8 cellular contexts compared by ENCODE assay signal in genomic region chr6:28136585-28137457, GRCh38. TPM values are rescaled to one million over a fixed set of nuclear protein-coding genes. Genes with fewer than 3 reads are reported as not detected.
A peak's percentile ranks its signal among the peaks of the same experiment; 100 is the strongest.
DNase-seq lines count a peak whose midpoint lies in the region; ATAC-seq lines count a peak whose summit lies in the region.

No MANE protein-coding gene starts in this region.

- no peaks in the 10 kb centered on the region for H3K9me3 Mint-ChIP-seq in activated CD4-positive, alpha-beta T cell treated with anti-CD3 and anti-CD28 coated beads, Interleukin-2, amount 10 ng/mL, durations not matched to agents 7 days and 5 days

- H3K27me3 Mint-ChIP-seq in activated CD4-positive, alpha-beta T cell treated with anti-CD3 and anti-CD28 coated beads, Interleukin-2, amount 10 ng/mL, durations not matched to agents 7 days and 5 days, result no peaks in the 10 kb centered on the region

- CTCF ChIA-PET in activated CD4-positive, alpha-beta T cell treated with anti-CD3 and anti-CD28 coated beads, Interleukin-2, amount 10 ng/mL, durations not matched to agents 7 days and 5 days (lab: Charles Lee), result interaction anchor here (0.6 to 1.8 kb wide), 3 partner anchors 127 to 293 kb away, joined by 3 to 5 read pairs (median 5); no protein-coding TSS in a partner anchor

- H3K4me3 Mint-ChIP-seq in activated CD4-positive, alpha-beta T cell treated with anti-CD3 and anti-CD28 coated beads, Interleukin-2, amount 10 ng/mL, durations not matched to agents 7 days and 5 days, result peak overlapping the region; percentile 99

- DNase-seq in Ammon's horn (ENCODE audit: low spot score) (peak; percentile 89), GM19238 (ENCODE audit: insufficient read length, low spot score) (peak; percentile 25), NCI-H524 treated with DMSO at 0.1 percent for 48 hours (lab: John Stamatoyannopoulos, UW) (peak; percentile 77), dedifferentiated amniotic fluid mesenchymal stem cell (ENCODE audit: extremely low spot score) (peak; percentile 96), left lobe of liver (ENCODE audit: low spot score) (peak; percentile 92)
- DNase-seq in activated CD4-positive, alpha-beta T cell treated with anti-CD3 and anti-CD28 coated beads, Interleukin-2, amount 10 ng/mL, durations not matched to agents 7 days and 5 days, result peak; percentile 76
- DNase-seq in stimulated activated CD4-positive, alpha-beta T cell treated with anti-CD3 and anti-CD28 coated beads, Interleukin-2, amount 100 ng/mL, for 24 hours, result peak; percentile 80

- peak overlapping the region; percentile 99 for H3K27ac Mint-ChIP-seq in activated CD4-positive, alpha-beta T cell treated with anti-CD3 and anti-CD28 coated beads, Interleukin-2, amount 10 ng/mL, durations not matched to agents 7 days and 5 days

- peaks cover 71% of the 10 kb centered on the region for H3K4me1 Mint-ChIP-seq in activated CD4-positive, alpha-beta T cell treated with anti-CD3 and anti-CD28 coated beads, Interleukin-2, amount 10 ng/mL, durations not matched to agents 7 days and 5 days

- peaks cover 18% of the 10 kb centered on the region for H3K36me3 Mint-ChIP-seq in activated CD4-positive, alpha-beta T cell treated with anti-CD3 and anti-CD28 coated beads, Interleukin-2, amount 10 ng/mL, durations not matched to agents 7 days and 5 days (ENCODE audit: low read depth)

- ATAC-seq in HG03442 (IDR thresholded peaks at IDR 0.05; ENCODE audit: unreplicated experiment), result peak; percentile 48
- ATAC-seq in left lobe of liver, result peak; percentile 83

- POLR2A ChIA-PET in activated CD4-positive, alpha-beta T cell treated with anti-CD3 and anti-CD28 coated beads, Interleukin-2, amount 10 ng/mL, durations not matched to agents 7 days and 5 days (lab: Charles Lee), result interaction anchor here (0.6 kb wide), 1 partner anchor 25 kb away, joined by 7 read pairs; no protein-coding TSS in a partner anchor

RNA-seq across cellular contexts. Expression of gene ZKSCAN8, which starts 4.9 kb away (rescaled TPM):
- total RNA-seq in activated CD4-positive, alpha-beta T cell treated with anti-CD3 and anti-CD28 coated beads, Interleukin-2, amount 10 ng/mL, durations not matched to agents 7 days and 5 days, result 10 to 100 TPM; 18.6 to 22.2 TPM
- 6.3 TPM for total RNA-seq in left lobe of liver

RNA-seq across cellular contexts. Expression of gene ZSCAN16, which starts 12.4 kb away (rescaled TPM):
- 1 to 10 TPM; 3.2 to 5.5 TPM for total RNA-seq in activated CD4-positive, alpha-beta T cell treated with anti-CD3 and anti-CD28 coated beads, Interleukin-2, amount 10 ng/mL, durations not matched to agents 7 days and 5 days
- total RNA-seq in left lobe of liver, result 1.7 TPM

RNA-seq across cellular contexts. Expression of gene ZNF165, which starts 56.5 kb away (rescaled TPM):
- under 1 TPM; 0.54 to 0.77 TPM for total RNA-seq in activated CD4-positive, alpha-beta T cell treated with anti-CD3 and anti-CD28 coated beads, Interleukin-2, amount 10 ng/mL, durations not matched to agents 7 days and 5 days
- total RNA-seq in left lobe of liver, result 0.53 TPM

Comparison
In these comparisons a context has a peak if more than half of its experiments do, and no peak if none do; other contexts are left out.
1. Peak in every context shown above with its lines: DNase-seq and ATAC-seq.
2. DNase-seq: peak in every context shown above with its lines; median percentile 96 in dedifferentiated amniotic fluid mesenchymal stem cell; 92 in left lobe of liver; 89 in Ammon's horn; 80 in stimulated activated CD4-positive, alpha-beta T cell treated with anti-CD3 and anti-CD28 coated beads, Interleukin-2, amount 100 ng/mL, for 24 hours; 77 in NCI-H524 treated with DMSO at 0.1 percent for 48 hours; 76 in activated CD4-positive, alpha-beta T cell treated with anti-CD3 and anti-CD28 coated beads, Interleukin-2, amount 10 ng/mL, durations not matched to agents 7 days and 5 days; 25 in GM19238.